ENCODE assay signal across 15 cellular contexts in genomic region chr9:79490657-79491250, GRCh38.
DNase-seq lines count a peak whose midpoint lies in the region; ATAC-seq, FAIRE-seq and TF ChIP-seq lines count a peak whose summit lies in the region.
"Had no signal": no experiment of that assay in that cellular context is flagged by ENCODE, and none has a peak within 500 bp of the region (broad histone marks: within the 10 kb centered on the region; RNA-seq: fewer than 3 reads in every experiment).

No MANE protein-coding gene starts in this region.

- H3K27ac Mint-ChIP-seq in activated CD8-positive, alpha-beta memory T cell treated with anti-CD3 and anti-CD28 coated beads, Interleukin-2, amount 10 ng/mL, durations not matched to agents 7 days and 5 days, result no peak overlapping the region
- H3K27ac Mint-ChIP-seq: CD4-positive, CD25-positive, alpha-beta regulatory T cell; IgD-negative memory B cell had no signal

- H3K9me3 Mint-ChIP-seq in activated CD8-positive, alpha-beta memory T cell treated with anti-CD3 and anti-CD28 coated beads, Interleukin-2, amount 10 ng/mL, durations not matched to agents 7 days and 5 days (ENCODE audit: low read depth), result peaks cover 8% of the 10 kb centered on the region

- no peaks in the 10 kb centered on the region for H3K36me3 Mint-ChIP-seq in activated CD8-positive, alpha-beta memory T cell treated with anti-CD3 and anti-CD28 coated beads, Interleukin-2, amount 10 ng/mL, durations not matched to agents 7 days and 5 days
- H3K36me3 Mint-ChIP-seq: CD4-positive, CD25-positive, alpha-beta regulatory T cell had no signal

- no peak for FAIRE-seq in pancreas (lab: Jason Lieb, UNC)

- H3K4me1 Mint-ChIP-seq in activated CD8-positive, alpha-beta memory T cell treated with anti-CD3 and anti-CD28 coated beads, Interleukin-2, amount 10 ng/mL, durations not matched to agents 7 days and 5 days, result no peaks in the 10 kb centered on the region
- H3K4me1 Mint-ChIP-seq: CD4-positive, CD25-positive, alpha-beta regulatory T cell; IgD-negative memory B cell had no signal

- TF ChIP-seq CTCF in epithelial cell of esophagus (IDR thresholded peaks at IDR 0.05; ENCODE audit: insufficient read depth, low read depth, low read length, missing control alignments) (no peak), pancreas (IDR thresholded peaks at IDR 0.05) (no peak)

- intact Hi-C loops in pancreas (cut with DNase I), result no loop called here

- H3K9me3 ChIP-seq in pancreas, result no peaks in the 10 kb centered on the region

- H3K4me3 Mint-ChIP-seq in activated CD8-positive, alpha-beta memory T cell treated with anti-CD3 and anti-CD28 coated beads, Interleukin-2, amount 10 ng/mL, durations not matched to agents 7 days and 5 days, result no peak overlapping the region
- H3K4me3 Mint-ChIP-seq: CD4-positive, CD25-positive, alpha-beta regulatory T cell; IgD-negative memory B cell had no signal

- no peak overlapping the region for H3K27ac ChIP-seq in pancreas
- H3K27ac ChIP-seq: 22Rv1, BLaER1, GM23248 had no signal

- H3K27me3 Mint-ChIP-seq in activated CD8-positive, alpha-beta memory T cell treated with anti-CD3 and anti-CD28 coated beads, Interleukin-2, amount 10 ng/mL, durations not matched to agents 7 days and 5 days, result no peaks in the 10 kb centered on the region
- H3K27me3 Mint-ChIP-seq: CD4-positive, CD25-positive, alpha-beta regulatory T cell had no signal

- H3K4me1 ChIP-seq in pancreas, result peaks cover 7 to 28% (median 20%) of the 10 kb centered on the region in 3 donors
- H3K4me1 ChIP-seq: BLaER1 had no signal

- H3K4me3 ChIP-seq in epithelial cell of esophagus (ENCODE audit: low read length) (no peak overlapping the region), pancreas (no peak overlapping the region)
- H3K4me3 ChIP-seq: BLaER1, GM23248 had no signal

- no peaks in the 10 kb centered on the region for H3K36me3 ChIP-seq in pancreas
- H3K36me3 ChIP-seq: BLaER1 had no signal

- CTCF ChIA-PET in activated CD8-positive, alpha-beta memory T cell treated with anti-CD3 and anti-CD28 coated beads, Interleukin-2, amount 10 ng/mL, durations not matched to agents 7 days and 5 days (lab: Charles Lee), result no interaction called here

- peak; percentile 23 to 69 (median 60) for ATAC-seq in pancreas
- ATAC-seq in activated CD8-positive, alpha-beta memory T cell treated with anti-CD3 and anti-CD28 coated beads, Interleukin-2, amount 10 ng/mL, durations not matched to agents 7 days and 5 days, result no peak
- ATAC-seq: HCT116 had no signal

- H3K27me3 ChIP-seq in pancreas, result no peaks in the 10 kb centered on the region
- H3K27me3 ChIP-seq: BLaER1 had no signal

- peak; percentile 35 for DNase-seq in NOMO-1 treated with DMSO at 0.1 percent for 48 hours (lab: John Stamatoyannopoulos, UW; ENCODE audit: unreplicated experiment)
- no peak for DNase-seq in NOMO-1 treated with dmso at 0.1 percent for 144 hours (lab: John Stamatoyannopoulos, UW; ENCODE audit: unreplicated experiment)
- DNase-seq in epithelial cell of esophagus (ENCODE audit: low read depth), result peak; percentile 32
- DNase-seq in pancreas, result no peak
- no peak for DNase-seq in COLO668 (lab: John Stamatoyannopoulos, UW; ENCODE audit: unreplicated experiment)
- no peak for DNase-seq in activated CD8-positive, alpha-beta memory T cell treated with anti-CD3 and anti-CD28 coated beads, Interleukin-2, amount 10 ng/mL, durations not matched to agents 7 days and 5 days
- DNase-seq in C1 segment of cervical spinal cord (lab: John Stamatoyannopoulos, UW), result no peak
- DNase-seq: Calu3; CD4-positive, CD25-positive, alpha-beta regulatory T cell; DMS 273 treated with DMSO at 0.1 percent for 48 hours; GM23248 had no signal

- 15 to 18% methylated on average over 3 of the region's 3 CpGs for WGBS in pancreas, 2 donors

Comparison
In these comparisons a context has a peak if more than half of its experiments do, and no peak if none do; other contexts are left out.
1. DNase-seq: peak in NOMO-1 treated with DMSO at 0.1 percent for 48 hours (single experiment) and epithelial cell of esophagus (single experiment); none in NOMO-1 treated with dmso at 0.1 percent for 144 hours (single experiment), pancreas (0 of 6), COLO668 (single experiment), activated CD8-positive, alpha-beta memory T cell treated with anti-CD3 and anti-CD28 coated beads, Interleukin-2, amount 10 ng/mL, durations not matched to agents 7 days and 5 days (single experiment) and C1 segment of cervical spinal cord (0 of 14).